Comparison of ENCODE assay signal across 8 cellular contexts in genomic region chr6:12291785-12292604, GRCh38. TPM values are rescaled to one million over a fixed set of nuclear protein-coding genes. Genes with fewer than 3 reads are reported as not detected.
A peak's percentile ranks its signal among the peaks of the same experiment; 100 is the strongest.
DNase-seq lines count a peak whose midpoint lies in the region; TF ChIP-seq lines count a peak whose summit lies in the region.
"Had no signal": no experiment of that assay in that cellular context is flagged by ENCODE, and none has a peak within 500 bp of the region (broad histone marks: within the 10 kb centered on the region; RNA-seq: fewer than 3 reads in every experiment).

No MANE protein-coding gene starts in this region.

- no peaks in the 10 kb centered on the region for H3K36me3 ChIP-seq in ascending aorta
- H3K36me3 ChIP-seq in tibial artery: no peaks in the 10 kb centered on the region

- H3K9ac ChIP-seq in H9 (ENCODE audit: extremely low read depth, insufficient read length, low read length): no peak overlapping the region
- H3K9ac ChIP-seq: parathyroid adenoma had no signal

- peak overlapping the region; percentile 30 for H3K4me2 ChIP-seq in H9 (ENCODE audit: insufficient read depth, insufficient read length, low read length)

- H3K36me3 Mint-ChIP-seq in H9 (ENCODE audit: insufficient read depth in 1 of 3, low read depth in 3 of 3): peaks cover 0 to 31% (median 5%) of the 10 kb centered on the region in 3 experiments; a peak in 3 of 7 replicates
- H3K36me3 Mint-ChIP-seq in activated CD4-positive, alpha-beta memory T cell treated with anti-CD3 and anti-CD28 coated beads for 36 hours: no peaks in the 10 kb centered on the region

- no CpG with 5 or more reads among the region's 15 CpGs for WGBS in H9 (ENCODE audit: extremely low coverage, insufficient read length, low lambda C conversion rate)

- H4K8ac ChIP-seq in H9 (replicated peaks; ENCODE audit: insufficient read length, low read depth, low read length): no peak overlapping the region

- TF ChIP-seq CTCF in H9 (conservative IDR thresholded peaks at IDR 0.05) (peak; percentile 57; the same call in 2 of the 3 replicates), ascending aorta (IDR thresholded peaks at IDR 0.05) (peak; percentile 10 to 46 (median 15)), tibial artery (IDR thresholded peaks at IDR 0.05) (peak in 1 of 2 experiments; percentile 29)

- intact Hi-C loops in ascending aorta (cut with DNase I): loop anchor here (1.0 to 10.0 kb wide), 6 partner anchors 93 to 705 kb away; partner anchors contain the start of gene HIVEP1
- intact Hi-C loops in tibial artery (cut with DNase I; ENCODE audit: low total_unique reads): loop anchor here (5.0 kb wide), 1 partner anchor 310 kb away; no protein-coding TSS in a partner anchor
- intact Hi-C loops in activated CD4-positive, alpha-beta memory T cell treated with anti-CD3 and anti-CD28 coated beads for 36 hours (cut with micrococcal nuclease): no loop called here

- H3K27ac ChIP-seq in H9 (ENCODE audit: insufficient read length, low read depth, low read length) (no peak overlapping the region), ascending aorta (peak overlapping the region; percentile 54 to 56), tibial artery (peak overlapping the region; percentile 70 to 76)
- H3K27ac ChIP-seq: parathyroid adenoma had no signal

- POLR2A ChIA-PET in activated CD4-positive, alpha-beta memory T cell treated with anti-CD3 and anti-CD28 coated beads for 36 hours (lab: Charles Lee): no interaction called here

- no peak overlapping the region for H2AFZ ChIP-seq in H9 (ENCODE audit: low read length)
- H2AFZ ChIP-seq: parathyroid adenoma had no signal

- H2BK15ac ChIP-seq in H9 (ENCODE audit: low read depth, low read length): no peak overlapping the region

- H3K56ac ChIP-seq in H9 (ENCODE audit: insufficient read length, low read depth, low read length): no peak overlapping the region

- no peaks in the 10 kb centered on the region for H3K9me3 ChIP-seq in H9 (ENCODE audit: control insufficient read depth, low read depth, low read length)
- H3K9me3 ChIP-seq in ascending aorta: no peaks in the 10 kb centered on the region
- no peaks in the 10 kb centered on the region for H3K9me3 ChIP-seq in tibial artery

- no peaks in the 10 kb centered on the region for H3K79me2 ChIP-seq in H9 (ENCODE audit: insufficient read depth, low read length)
- H3K79me2 ChIP-seq: parathyroid adenoma had no signal

- DNase-seq in H9: peak; percentile 52
- no peak for DNase-seq in ascending aorta (ENCODE audit: low spot score in 2 of 2)
- DNase-seq in islet precursor cell: peak; percentile 72
- no peak for DNase-seq in tibial artery
- no peak for DNase-seq in NCI-H446 (lab: John Stamatoyannopoulos, UW)
- no peak for DNase-seq in activated CD4-positive, alpha-beta memory T cell treated with anti-CD3 and anti-CD28 coated beads for 36 hours
- no peak for DNase-seq in hepatic stellate cell (ENCODE audit: low spot score)

- peaks cover 57 to 59% of the 10 kb centered on the region in 2 experiments for H3K4me1 Mint-ChIP-seq in H9
- peaks cover 16% of the 10 kb centered on the region for H3K4me1 Mint-ChIP-seq in activated CD4-positive, alpha-beta memory T cell treated with anti-CD3 and anti-CD28 coated beads for 36 hours (ENCODE audit: low read depth)

- no peak overlapping the region for H3K27ac Mint-ChIP-seq in H9
- H3K27ac Mint-ChIP-seq in activated CD4-positive, alpha-beta memory T cell treated with anti-CD3 and anti-CD28 coated beads for 36 hours: no peak overlapping the region

- H4K91ac ChIP-seq in H9 (ENCODE audit: insufficient read length, low read depth, low read length): no peak overlapping the region

- H4K5ac ChIP-seq in H9 (ENCODE audit: insufficient read length, low read depth, low read length): no peak overlapping the region

- no peaks in the 10 kb centered on the region for H3K79me1 ChIP-seq in H9 (ENCODE audit: insufficient read depth, low read depth, low read length, poor library complexity, severe bottlenecking)

- H2BK20ac ChIP-seq in H9 (ENCODE audit: low read depth, low read length, poor library complexity, severe bottlenecking): no peak overlapping the region

- H3K4me3 ChIP-seq in ascending aorta: peak overlapping the region; percentile 48 to 69
- peak overlapping the region; percentile 54 to 55 for H3K4me3 ChIP-seq in tibial artery

- no peak overlapping the region for H2BK120ac ChIP-seq in H9 (ENCODE audit: low read depth, low read length, poor library complexity, severe bottlenecking)

- no peak overlapping the region for H3K18ac ChIP-seq in H9 (ENCODE audit: insufficient read length, low read depth, low read length)

- H3K4me3 Mint-ChIP-seq in H9: peak overlapping the region; percentile 54 to 75; a peak in 4 of 5 replicates
- no peak overlapping the region for H3K4me3 Mint-ChIP-seq in activated CD4-positive, alpha-beta memory T cell treated with anti-CD3 and anti-CD28 coated beads for 36 hours

- no peaks in the 10 kb centered on the region; a peak in 1 of 5 replicates for H3K9me3 Mint-ChIP-seq in H9
- H3K9me3 Mint-ChIP-seq in activated CD4-positive, alpha-beta memory T cell treated with anti-CD3 and anti-CD28 coated beads for 36 hours: no peaks in the 10 kb centered on the region

- no peak overlapping the region for H3T11ph ChIP-seq in H9 (ENCODE audit: low read length)

- no peak overlapping the region for H3K4ac ChIP-seq in H9 (ENCODE audit: low read depth, low read length)

- H2BK5ac ChIP-seq in H9 (ENCODE audit: insufficient read length, low read length): no peak overlapping the region

- H3K4me1 ChIP-seq in H9 (ENCODE audit: insufficient read depth, low read length): no peaks in the 10 kb centered on the region; the same call in 1 of the 2 replicates
- H3K4me1 ChIP-seq in ascending aorta: peaks cover 8 to 36% of the 10 kb centered on the region in 2 donors
- peaks cover 0 to 69% (median 56%) of the 10 kb centered on the region in 4 donors for H3K4me1 ChIP-seq in tibial artery
- H3K4me1 ChIP-seq: parathyroid adenoma had no signal

- CTCF ChIA-PET in activated CD4-positive, alpha-beta memory T cell treated with anti-CD3 and anti-CD28 coated beads for 36 hours (lab: Charles Lee): interaction anchor here (6.7 kb wide), 1 partner anchor 637 kb away, joined by 82 read pairs; no protein-coding TSS in a partner anchor

- peaks cover 21% of the 10 kb centered on the region for H3K27me3 Mint-ChIP-seq in H9 (ENCODE audit: low read depth)
- H3K27me3 Mint-ChIP-seq in activated CD4-positive, alpha-beta memory T cell treated with anti-CD3 and anti-CD28 coated beads for 36 hours: peaks cover 36% of the 10 kb centered on the region

- H3K23me2 ChIP-seq in H9 (ENCODE audit: insufficient read length, low read depth, low read length, poor library complexity, severe bottlenecking): peaks cover 9% of the 10 kb centered on the region

- H3K27me3 ChIP-seq in H9 (ENCODE audit: insufficient read depth, low read length): no peaks in the 10 kb centered on the region; the same call in 1 of the 2 replicates
- H3K27me3 ChIP-seq in ascending aorta: no peaks in the 10 kb centered on the region
- no peaks in the 10 kb centered on the region for H3K27me3 ChIP-seq in tibial artery

- H2AK5ac ChIP-seq in H9 (ENCODE audit: insufficient read length, low read length): no peak overlapping the region

- no peak overlapping the region for H2BK12ac ChIP-seq in H9 (ENCODE audit: insufficient read length, low read depth, low read length)

- H3K23ac ChIP-seq in H9 (ENCODE audit: insufficient read length, low read depth, low read length): no peak overlapping the region

- H4K20me1 ChIP-seq in H9 (ENCODE audit: control insufficient read depth, insufficient read depth, insufficient read length): no peaks in the 10 kb centered on the region

- no peak overlapping the region for H3K14ac ChIP-seq in H9 (ENCODE audit: insufficient read depth, low read length)

RNA-seq across cellular contexts. Expression of gene EDN1, which starts 1.8 kb away (rescaled TPM):
- 2.1 and 2.6 TPM in 2 replicates for total RNA-seq in H9 (2021)
- 27.8 TPM for total RNA-seq in ascending aorta
- not detected for total RNA-seq in activated CD4-positive, alpha-beta memory T cell treated with anti-CD3 and anti-CD28 coated beads for 36 hours

Comparison
In these comparisons a context has a peak if more than half of its experiments do, and no peak if none do; other contexts are left out.
1. DNase-seq: peak in H9 (single experiment) and islet precursor cell (single experiment); none in ascending aorta (0 of 2), tibial artery (0 of 2), NCI-H446 (0 of 2), activated CD4-positive, alpha-beta memory T cell treated with anti-CD3 and anti-CD28 coated beads for 36 hours (single experiment) and hepatic stellate cell (single experiment).